Comparison of ENCODE assay signal across 7 cellular contexts in genomic region chr4:163544407-163545038, GRCh38. TPM values are rescaled to one million over a fixed set of nuclear protein-coding genes. Genes with fewer than 3 reads are reported as not detected.
DNase-seq lines count a peak whose midpoint lies in the region; TF ChIP-seq lines count a peak whose summit lies in the region.

No MANE protein-coding gene starts in this region.

- H3K9me3 ChIP-seq in GM23248 (ENCODE audit: low read depth) (no peaks in the 10 kb centered on the region), SU-DHL-6 (ENCODE audit: insufficient read depth, low read length) (no peaks in the 10 kb centered on the region), iPS-20b (ENCODE audit: insufficient read depth, low read depth, low read length) (no peaks in the 10 kb centered on the region)

- H3K4me3 ChIP-seq in GM23248: peak overlapping the region; percentile 72
- H3K4me3 ChIP-seq in KMS-11 (IDR thresholded peaks at IDR 0.05; ENCODE audit: insufficient read depth, low read depth, low read length): no peak overlapping the region
- no peak overlapping the region for H3K4me3 ChIP-seq in SU-DHL-6 (ENCODE audit: insufficient read depth, low read length, poor library complexity, severe bottlenecking)
- H3K4me3 ChIP-seq in iPS-20b (ENCODE audit: low read length): peak overlapping the region; percentile 36; the same call in 1 of the 2 replicates

- TF ChIP-seq CTCF in GM10266 (IDR thresholded peaks at IDR 0.05; ENCODE audit: control insufficient read depth, insufficient read depth, low read depth, missing control alignments) (peak; percentile 94), KMS-11 (conservative IDR thresholded peaks at IDR 0.05; ENCODE audit: low read depth, low read length) (peak; percentile 95), SU-DHL-6 (IDR thresholded peaks at IDR 0.05; ENCODE audit: insufficient read depth, low read length, poor library complexity, severe bottlenecking) (peak; percentile 91)

- H3F3A ChIP-seq in GM23248 (ENCODE audit: insufficient read depth) (peaks cover 40% of the 10 kb centered on the region), SU-DHL-6 (ENCODE audit: insufficient read depth) (peaks cover 6% of the 10 kb centered on the region; the same call in 1 of the 2 replicates)

- H3K36me3 ChIP-seq in GM23248 (ENCODE audit: low read depth): no peaks in the 10 kb centered on the region
- H3K36me3 ChIP-seq in KMS-11 (ENCODE audit: insufficient read depth): no peaks in the 10 kb centered on the region
- no peaks in the 10 kb centered on the region for H3K36me3 ChIP-seq in SU-DHL-6 (ENCODE audit: low read length)
- H3K36me3 ChIP-seq in iPS-20b (ENCODE audit: insufficient read depth, low read depth, low read length): no peaks in the 10 kb centered on the region

- H3K79me2 ChIP-seq in GM23248 (ENCODE audit: insufficient read depth): no peaks in the 10 kb centered on the region
- no peaks in the 10 kb centered on the region for H3K79me2 ChIP-seq in KMS-11 (ENCODE audit: insufficient read depth, low read depth)
- H3K79me2 ChIP-seq in SU-DHL-6 (ENCODE audit: insufficient read depth, low read length): no peaks in the 10 kb centered on the region

- 4 to 6% methylated on average over 12 of the region's 12 CpGs for WGBS in GM23248 (ENCODE audit: low coverage in 1 of 2, low lambda C conversion rate in 2 of 2, missing lambda C conversion rate in 2 of 2), 2 experiments

- DNase-seq in GM10266 (ENCODE audit: extremely low spot score) (peak; percentile 61), GM23248 (peak; percentile 75), anterior cingulate cortex (lab: John Stamatoyannopoulos, UW) (peak in 40 of 58 donors; percentile 0 to 73 (median 16))
- peak; percentile 52 for DNase-seq in stimulated activated CD4-positive, alpha-beta T cell treated with anti-CD3 and anti-CD28 coated beads, Interleukin-12 subunit alpha, Interleukin-12 subunit beta, amount 100 ng/mL, for 4 hours

- H4K20me1 ChIP-seq in GM23248 (ENCODE audit: insufficient read depth) (no peaks in the 10 kb centered on the region), KMS-11 (ENCODE audit: insufficient read depth) (no peaks in the 10 kb centered on the region), SU-DHL-6 (ENCODE audit: low read depth, low read length) (no peaks in the 10 kb centered on the region)

- H2AFZ ChIP-seq in GM23248 (peak overlapping the region; percentile 79), KMS-11 (ENCODE audit: low read depth) (peak overlapping the region; percentile 41), SU-DHL-6 (ENCODE audit: low read depth, low read length, severe bottlenecking) (no peak overlapping the region)

- H3K4me2 ChIP-seq in GM23248 (ENCODE audit: unreplicated experiment): peak overlapping the region; percentile 97
- H3K4me2 ChIP-seq in KMS-11: peak overlapping the region; percentile 41
- peak overlapping the region; percentile 47 for H3K4me2 ChIP-seq in SU-DHL-6 (ENCODE audit: low read depth, low read length, poor library complexity, severe bottlenecking)

- in situ Hi-C loops in GM23248 (cut with MboI): no loop called here

- H3K9ac ChIP-seq in GM23248 (peak overlapping the region; percentile 70), KMS-11 (no peak overlapping the region; the same call in 1 of the 2 replicates), SU-DHL-6 (ENCODE audit: low read length) (no peak overlapping the region), iPS-20b (ENCODE audit: low read depth, low read length) (no peak overlapping the region)

- H3K27ac ChIP-seq in GM23248 (no peak overlapping the region), KMS-11 (no peak overlapping the region), SU-DHL-6 (ENCODE audit: low read depth, low read length) (no peak overlapping the region), iPS-20b (ENCODE audit: low read length) (no peak overlapping the region)

- no peaks in the 10 kb centered on the region for H3K27me3 ChIP-seq in GM23248 (replicated peaks; ENCODE audit: insufficient read depth)
- H3K27me3 ChIP-seq in KMS-11 (ENCODE audit: insufficient read depth, low read depth): no peaks in the 10 kb centered on the region
- H3K27me3 ChIP-seq in SU-DHL-6 (ENCODE audit: low read length): no peaks in the 10 kb centered on the region
- no peaks in the 10 kb centered on the region for H3K27me3 ChIP-seq in iPS-20b (ENCODE audit: insufficient read depth, low read length)

- H3K4me1 ChIP-seq in GM23248 (ENCODE audit: insufficient read depth) (peaks cover 29% of the 10 kb centered on the region), KMS-11 (ENCODE audit: low read depth, poor library complexity, severe bottlenecking) (peaks cover 19% of the 10 kb centered on the region), iPS-20b (ENCODE audit: insufficient read depth, low read length) (no peaks in the 10 kb centered on the region; the same call in 1 of the 2 replicates)

- H3K9me2 ChIP-seq in GM23248 (ENCODE audit: insufficient read depth) (no peaks in the 10 kb centered on the region), SU-DHL-6 (replicated peaks; ENCODE audit: insufficient read depth, low read length) (no peaks in the 10 kb centered on the region)

RNA-seq across cellular contexts. Expression of gene TMA16, which starts 50.0 kb away (rescaled TPM):
- total RNA-seq in GM23248 (2014; rRNA removed; shearing (Covaris generic)): 26.6 and 32.6 TPM in 2 replicates
- 25.5 and 26.0 TPM in 2 replicates for polyA plus RNA-seq in GM23248 (2016; fragmentation: Nextera tagmentation; extraction: Ambion mirVana)

Comparison
In these comparisons a context has a peak if more than half of its experiments do, and no peak if none do; other contexts are left out.
1. DNase-seq: peak in every context shown above with its lines; median percentile 75 in GM23248; 61 in GM10266; 52 in stimulated activated CD4-positive, alpha-beta T cell treated with anti-CD3 and anti-CD28 coated beads, Interleukin-12 subunit alpha, Interleukin-12 subunit beta, amount 100 ng/mL, for 4 hours; 16 in anterior cingulate cortex.
2. H3K4me2 ChIP-seq: peak in every context shown above with its lines; median percentile 97 in GM23248; 47 in SU-DHL-6; 41 in KMS-11.
3. H3K4me3 ChIP-seq: peak in GM23248 (single experiment) and iPS-20b (single experiment); none in KMS-11 (single experiment) and SU-DHL-6 (single experiment).
4. Peak in every context shown above with its lines, with median percentiles within 50 percentile points of each other: CTCF ChIP-seq.